18 cellular contexts compared by ENCODE assay signal in the genomic region with DNA sequence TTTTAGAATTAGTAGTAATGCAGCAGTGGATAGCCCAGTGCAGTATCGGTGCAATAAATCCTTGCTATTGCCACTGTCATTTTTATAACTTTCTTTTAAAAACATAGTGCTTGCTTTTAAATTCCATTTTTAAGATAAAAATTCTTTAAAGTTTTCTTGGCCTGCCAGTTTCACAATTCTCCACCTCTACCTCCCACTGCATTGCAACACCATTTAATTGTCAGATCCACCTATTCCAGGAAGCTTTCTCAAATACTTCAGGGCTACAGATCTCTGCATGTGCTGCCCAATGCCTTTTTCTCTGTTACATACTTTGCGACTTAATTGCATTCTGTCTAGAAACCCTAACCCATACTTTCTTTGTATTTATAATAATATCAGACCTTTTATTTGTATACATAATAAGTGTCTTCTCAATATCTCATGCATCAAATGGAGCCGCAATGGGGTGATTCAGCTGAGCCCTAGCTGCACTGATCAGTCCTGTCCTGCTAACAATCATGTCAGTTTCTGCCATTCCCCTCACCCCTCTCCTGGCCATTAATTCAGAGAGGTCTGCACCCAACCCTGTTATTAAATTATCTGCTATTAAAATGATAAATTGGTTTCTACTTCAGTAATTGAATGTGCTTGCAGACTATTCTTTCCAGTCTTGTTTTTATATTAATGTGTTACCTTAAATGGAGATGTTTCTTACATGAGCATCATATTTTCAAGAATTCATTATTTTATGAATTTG.
DNase-seq lines count a peak whose midpoint lies in the region; ATAC-seq and TF ChIP-seq lines count a peak whose summit lies in the region.
"Had no signal": no experiment of that assay in that cellular context is flagged by ENCODE, and none has a peak within 500 bp of the region (broad histone marks: within the 10 kb centered on the region; RNA-seq: fewer than 3 reads in every experiment).

No MANE protein-coding gene starts in this region.

- DNase-seq in NCI-H1417 (lab: John Stamatoyannopoulos, UW), result peak in 2 of 3 experiments; percentile 52 to 90
- peak; percentile 42 for DNase-seq in adipocyte (ENCODE audit: low read depth)
- DNase-seq in glutamatergic neuron, result no peak
- DNase-seq in omental fat pad (ENCODE audit: low spot score), result no peak
- DNase-seq in GM13977 (ENCODE audit: low spot score), result no peak
- DNase-seq in inferior parietal cortex (ENCODE audit: extremely low spot score), result no peak
- no peak for DNase-seq in Ammon's horn (ENCODE audit: low spot score)
- DNase-seq in nephron progenitor cell, result no peak
- DNase-seq: CD4-positive, CD25-positive, alpha-beta regulatory T cell; DMS79; NCI-H187 treated with DMSO at 0.1 percent for 48 hours; NCI-H2107; NCI-H510A; NCI-H748 treated with DMSO at 0.1 percent for 48 hours; PC-9; SHP77 treated with DMSO at 0.1 percent for 48 hours had no signal

- peak; percentile 66 for ATAC-seq in omental fat pad (ENCODE audit: low FRiP score)
- ATAC-seq: A549 had no signal

- no peaks in the 10 kb centered on the region for H3K36me3 ChIP-seq in adipocyte (ENCODE audit: control insufficient read depth, insufficient read depth, low read length, severe bottlenecking)

- H3K27ac Mint-ChIP-seq in glutamatergic neuron (ENCODE audit: unreplicated experiment) (peak overlapping the region; percentile 24), nephron progenitor cell (no peak overlapping the region)
- H3K27ac Mint-ChIP-seq: CD4-positive, CD25-positive, alpha-beta regulatory T cell; IgD-negative memory B cell had no signal

- TF ChIP-seq CTCF in glutamatergic neuron (IDR thresholded peaks at IDR 0.05; ENCODE audit: partially characterized antibody, unreplicated experiment), result no peak
- TF ChIP-seq CTCF in omental fat pad (IDR thresholded peaks at IDR 0.05), result no peak
- TF ChIP-seq CTCF in GM13977 (IDR thresholded peaks at IDR 0.05; ENCODE audit: extremely low read depth, insufficient read depth, missing control alignments), result no peak
- no peak for TF ChIP-seq CTCF in nephron progenitor cell (IDR thresholded peaks at IDR 0.05)

- H3K4me1 ChIP-seq in adipocyte (ENCODE audit: control insufficient read depth, insufficient read depth, low read length), result peaks cover 8% of the 10 kb centered on the region
- H3K4me1 ChIP-seq: A549 had no signal

- H3K36me3 Mint-ChIP-seq in glutamatergic neuron (ENCODE audit: unreplicated experiment), result no peaks in the 10 kb centered on the region
- no peaks in the 10 kb centered on the region for H3K36me3 Mint-ChIP-seq in nephron progenitor cell (ENCODE audit: low read depth)
- H3K36me3 Mint-ChIP-seq: CD4-positive, CD25-positive, alpha-beta regulatory T cell; IgD-negative memory B cell had no signal

- H3K27me3 ChIP-seq in adipocyte (replicated peaks; ENCODE audit: control insufficient read depth, insufficient read depth, low read length), result no peaks in the 10 kb centered on the region

- no peak overlapping the region for H3K4me3 Mint-ChIP-seq in glutamatergic neuron (ENCODE audit: unreplicated experiment)
- no peak overlapping the region for H3K4me3 Mint-ChIP-seq in nephron progenitor cell
- H3K4me3 Mint-ChIP-seq: CD4-positive, CD25-positive, alpha-beta regulatory T cell; IgD-negative memory B cell had no signal

- in situ Hi-C loops in GM13977 (cut with MboI; ENCODE audit: low pct_unique_long_range_greater_than_20kb, low sequenced_read_pairs, unreplicated experiment), result no loop called here

- H3K9me3 ChIP-seq in adipocyte (ENCODE audit: control insufficient read depth, low read length), result no peaks in the 10 kb centered on the region
- H3K9me3 ChIP-seq: A549 had no signal

- no peak overlapping the region for H3K4me3 ChIP-seq in adipocyte (ENCODE audit: low read length)
- H3K4me3 ChIP-seq: A549, PC-9 had no signal

- H3K9ac ChIP-seq in adipocyte (ENCODE audit: low read length), result no peak overlapping the region

- peaks cover 2% of the 10 kb centered on the region for H3K9me3 Mint-ChIP-seq in glutamatergic neuron (ENCODE audit: unreplicated experiment)
- H3K9me3 Mint-ChIP-seq in nephron progenitor cell, result no peaks in the 10 kb centered on the region
- H3K9me3 Mint-ChIP-seq: IgD-negative memory B cell had no signal

- peaks cover 28% of the 10 kb centered on the region for H3K4me1 Mint-ChIP-seq in glutamatergic neuron (ENCODE audit: low read depth, unreplicated experiment)
- peaks cover 49% of the 10 kb centered on the region for H3K4me1 Mint-ChIP-seq in nephron progenitor cell
- H3K4me1 Mint-ChIP-seq: CD4-positive, CD25-positive, alpha-beta regulatory T cell; IgD-negative memory B cell had no signal

- H3K27me3 Mint-ChIP-seq in glutamatergic neuron (ENCODE audit: unreplicated experiment) (peaks cover 1% of the 10 kb centered on the region), nephron progenitor cell (ENCODE audit: low read depth, poor library complexity) (peaks cover 4% of the 10 kb centered on the region)
- H3K27me3 Mint-ChIP-seq: CD4-positive, CD25-positive, alpha-beta regulatory T cell; IgD-negative memory B cell had no signal

Comparison
In these comparisons a context has a peak if more than half of its experiments do, and no peak if none do; other contexts are left out.
1. DNase-seq: peak in NCI-H1417 (2 of 3) and adipocyte (single experiment); none in glutamatergic neuron (single experiment), omental fat pad (single experiment), GM13977 (single experiment), inferior parietal cortex (single experiment), Ammon's horn (single experiment) and nephron progenitor cell (single experiment).